ENCODE assay signal across 18 cellular contexts in the genomic region with DNA sequence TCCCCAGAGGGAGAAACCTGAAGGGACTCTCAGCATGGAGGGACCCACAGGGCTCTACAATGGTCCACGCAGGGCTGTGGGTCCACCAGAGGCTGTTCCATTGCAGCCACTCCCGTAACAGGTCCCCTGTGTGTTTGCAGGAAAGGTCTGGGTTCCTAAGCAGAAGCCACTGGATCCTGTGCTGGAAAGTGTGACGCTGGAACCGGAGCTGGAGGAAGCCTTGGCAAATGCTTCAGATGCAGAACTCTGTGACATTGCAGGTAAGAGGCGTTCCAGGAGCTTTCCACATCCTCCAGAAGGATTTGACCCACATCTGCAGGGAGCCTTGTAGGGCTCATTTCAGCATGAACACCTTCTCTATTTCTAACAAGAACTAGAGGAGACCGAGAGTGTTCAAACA. TPM values are rescaled to one million over a fixed set of nuclear protein-coding genes. Genes with fewer than 3 reads are reported as not detected.
DNase-seq lines count a peak whose midpoint lies in the region; TF ChIP-seq lines count a peak whose summit lies in the region.
"Had no signal": no experiment of that assay in that cellular context is flagged by ENCODE, and none has a peak within 500 bp of the region (broad histone marks: within the 10 kb centered on the region; RNA-seq: fewer than 3 reads in every experiment).

No MANE protein-coding gene starts in this region.

- H3K4me3 ChIP-seq in neuronal stem cell (ENCODE audit: low read length in 2 of 2), result no peak overlapping the region
- no peak overlapping the region for H3K4me3 ChIP-seq in thyroid gland (replicated peaks in 1 of 3)
- no peak overlapping the region for H3K4me3 ChIP-seq in vagina
- H3K4me3 ChIP-seq: GM23338 had no signal

- H3K4me3 Mint-ChIP-seq in Calu3 (ENCODE audit: low read depth, unreplicated experiment), result no peak overlapping the region
- H3K4me3 Mint-ChIP-seq: CD4-positive, alpha-beta T cell; GM23338 had no signal

- no peak overlapping the region for H3K4ac ChIP-seq in neuronal stem cell (ENCODE audit: low read length)

- H2AFZ ChIP-seq in neuronal stem cell (ENCODE audit: low read length), result no peak overlapping the region
- H2AFZ ChIP-seq: GM23338 had no signal

- BruUV-seq in Calu3 (replicated peaks; lab: Mats Ljungman, UMichigan), result no TSS peak

- DNase-seq in head of caudate nucleus, result peak in 25 of 42 donors; percentile 21 to 84 (median 59)
- no peak for DNase-seq in neuronal stem cell (ENCODE audit: low spot score)
- DNase-seq in thyroid gland, result peak; percentile 68 to 77
- no peak for DNase-seq in vagina (ENCODE audit: extremely low spot score in 2 of 2)
- no peak for DNase-seq in Calu3
- DNase-seq in HUDEP-2 (lab: John Stamatoyannopoulos, UW; ENCODE audit: unreplicated experiment in 76 of 76), result no peak
- DNase-seq in medulla oblongata (ENCODE audit: extremely low spot score), result no peak
- DNase-seq: ACHN; BE2C; Caco-2; CD4-positive, alpha-beta T cell; DMS153; DMS79; GDM1; HCEC 1CT had no signal

- H3K36me3 ChIP-seq in neuronal stem cell (replicated peaks in 1 of 2; ENCODE audit: control insufficient read depth in 2 of 2, insufficient read depth in 2 of 2, low read length in 2 of 2) (no peaks in the 10 kb centered on the region), thyroid gland (no peaks in the 10 kb centered on the region), vagina (no peaks in the 10 kb centered on the region)

- H3K4me1 Mint-ChIP-seq in Calu3 (ENCODE audit: low read depth, unreplicated experiment), result no peaks in the 10 kb centered on the region

- WGBS in neuronal stem cell (ENCODE audit: extremely low coverage in 2 of 2, insufficient read length in 2 of 2, insufficient replicate concordance in 1 of 2), 2 donors, result no CpG with 5 or more reads among the region's 6 CpGs
- 56% methylated on average over 5 to 6 of the region's 6 CpGs for WGBS in thyroid gland, 2 donors

- TF ChIP-seq CTCF in thyroid gland (IDR thresholded peaks at IDR 0.05) (no peak), vagina (IDR thresholded peaks at IDR 0.05) (no peak), Calu3 (IDR thresholded peaks at IDR 0.05; ENCODE audit: unreplicated experiment) (no peak)

- H3K27ac Mint-ChIP-seq in Calu3 (ENCODE audit: unreplicated experiment), result no peak overlapping the region
- H3K27ac Mint-ChIP-seq: CD4-positive, alpha-beta T cell; GM23338 had no signal

- no peak overlapping the region for H3K23ac ChIP-seq in neuronal stem cell (ENCODE audit: low read depth, low read length, poor library complexity)

- no peak overlapping the region for H2BK15ac ChIP-seq in neuronal stem cell (ENCODE audit: low read length)

- CTCF ChIA-PET in Calu3 (lab: Charles Lee), result no interaction called here

- no peak overlapping the region for H4K91ac ChIP-seq in neuronal stem cell (ENCODE audit: low read depth, low read length, poor library complexity)

- peaks cover 6% of the 10 kb centered on the region for H3K36me3 Mint-ChIP-seq in Calu3 (ENCODE audit: insufficient read depth, unreplicated experiment)

- H3K9me3 Mint-ChIP-seq in Calu3 (ENCODE audit: low read depth, unreplicated experiment), result no peaks in the 10 kb centered on the region
- H3K9me3 Mint-ChIP-seq: CD4-positive, alpha-beta T cell; GM23338 had no signal

- H3K4me1 ChIP-seq in neuronal stem cell (ENCODE audit: control insufficient read depth in 2 of 2, insufficient read depth in 1 of 2, low read depth in 1 of 2, low read length in 2 of 2) (peaks cover 0 to 3% of the 10 kb centered on the region in 2 donors), thyroid gland (peaks cover 30 to 32% of the 10 kb centered on the region in 2 donors), vagina (peaks cover 22% of the 10 kb centered on the region)
- H3K4me1 ChIP-seq: Caco-2 had no signal

- no peak overlapping the region for H4K8ac ChIP-seq in neuronal stem cell (ENCODE audit: low read depth, low read length)

- H3K9ac ChIP-seq in neuronal stem cell (ENCODE audit: low read depth, low read length, poor library complexity), result no peak overlapping the region

- no peak overlapping the region for H3K14ac ChIP-seq in neuronal stem cell (ENCODE audit: low read length)

- intact Hi-C loops in head of caudate nucleus (cut with DNase I) (no loop called here), thyroid gland (cut with DNase I) (no loop called here), vagina (cut with DNase I) (no loop called here), Calu3 (cut with micrococcal nuclease; ENCODE audit: unreplicated experiment) (no loop called here)

- no peaks in the 10 kb centered on the region for H3K9me3 ChIP-seq in neuronal stem cell (replicated peaks in 1 of 2; ENCODE audit: control insufficient read depth in 2 of 2, insufficient read depth in 1 of 2, low read depth in 1 of 2, low read length in 2 of 2)
- no peaks in the 10 kb centered on the region for H3K9me3 ChIP-seq in thyroid gland
- no peaks in the 10 kb centered on the region for H3K9me3 ChIP-seq in vagina
- H3K9me3 ChIP-seq: BE2C, Caco-2 had no signal

- TF ChIP-seq POLR2A in thyroid gland (IDR thresholded peaks at IDR 0.05) (no peak), vagina (IDR thresholded peaks at IDR 0.05) (no peak)

- H3K27me3 ChIP-seq in neuronal stem cell (ENCODE audit: control insufficient read depth in 3 of 3, insufficient read depth in 3 of 3, low read depth in 1 of 3, low read length in 3 of 3) (peaks cover 0 to 38% (median 0%) of the 10 kb centered on the region in 3 experiments), thyroid gland (no peaks in the 10 kb centered on the region), vagina (no peaks in the 10 kb centered on the region)
- H3K27me3 ChIP-seq: BE2C had no signal

- H3K27me3 Mint-ChIP-seq in Calu3 (ENCODE audit: unreplicated experiment), result peaks cover 53% of the 10 kb centered on the region

- H2BK120ac ChIP-seq in neuronal stem cell (ENCODE audit: low read depth, low read length), result no peak overlapping the region

- H2BK12ac ChIP-seq in neuronal stem cell (ENCODE audit: low read length), result no peak overlapping the region

- no peak overlapping the region for H2AK5ac ChIP-seq in neuronal stem cell (ENCODE audit: low read depth, low read length)

- H3K18ac ChIP-seq in neuronal stem cell (ENCODE audit: low read length), result peak overlapping the region; percentile 67

- H3K27ac ChIP-seq in neuronal stem cell (replicated peaks; ENCODE audit: low read length), result no peak overlapping the region
- H3K27ac ChIP-seq in thyroid gland, result peak overlapping the region in 2 of 3 donors; percentile 60 to 97
- H3K27ac ChIP-seq in vagina, result peak overlapping the region; percentile 95
- H3K27ac ChIP-seq: C4-2B had no signal

- H3K79me1 ChIP-seq in neuronal stem cell (ENCODE audit: low read depth, low read length), result no peaks in the 10 kb centered on the region

- H3K4me2 ChIP-seq in neuronal stem cell (ENCODE audit: insufficient read depth, low read length, poor library complexity, severe bottlenecking), result no peak overlapping the region
- H3K4me2 ChIP-seq: GM23338 had no signal

- H2BK5ac ChIP-seq in neuronal stem cell (ENCODE audit: low read length), result no peak overlapping the region

RNA-seq across cellular contexts. Expression of a gene that starts 51.7 kb away (rescaled TPM):
- 0.15 TPM for polyA plus RNA-seq in neuronal stem cell (2013, experiment 1 of 2)
- 0.21 TPM for polyA plus RNA-seq in neuronal stem cell (2013, experiment 2 of 2)
- 10 to 100 TPM; 33.4 to 38.6 (median 37.0) TPM for total RNA-seq in thyroid gland
- 21.1 TPM for total RNA-seq in vagina
- 0.14 and 0.15 TPM in 2 replicates for total RNA-seq in Calu3 (2022)
- total RNA-seq: HT-29 had no signal

Comparison
In these comparisons a context has a peak if more than half of its experiments do, and no peak if none do; other contexts are left out.
1. DNase-seq: peak in head of caudate nucleus (25 of 42) and thyroid gland (2 of 2); none in neuronal stem cell (single experiment), vagina (0 of 2), Calu3 (single experiment), HUDEP-2 (0 of 76) and medulla oblongata (single experiment).
2. RNA of a gene that starts 51.7 kb away (total RNA-seq): 33.4 to 38.6 TPM in thyroid gland and 21.1 TPM in vagina (single experiment); 0.14 to 0.15 TPM in Calu3; every median in the first group is over 10 times any median in the second.